14 cellular contexts compared by ENCODE assay signal in the genomic region with DNA sequence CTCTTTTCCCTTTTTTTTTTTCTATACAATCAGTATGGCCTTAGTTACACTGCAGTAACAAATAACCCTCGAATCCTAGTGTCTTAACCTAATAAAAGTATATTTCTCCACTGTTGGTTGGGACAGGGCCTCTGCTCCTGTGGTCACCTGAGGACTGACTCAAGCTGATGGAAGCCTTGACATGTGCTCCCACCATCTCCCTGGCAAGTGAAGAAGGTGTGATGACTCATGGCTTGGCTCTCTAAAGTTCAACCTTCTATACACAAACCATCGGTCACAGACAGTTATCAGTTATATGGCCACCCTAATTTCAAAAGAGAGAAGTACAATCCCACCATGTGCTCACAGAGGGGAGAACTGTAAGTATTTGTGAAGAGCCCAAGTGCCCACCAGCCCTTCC.
DNase-seq lines count a peak whose midpoint lies in the region; TF ChIP-seq lines count a peak whose summit lies in the region.
"Had no signal": no experiment of that assay in that cellular context is flagged by ENCODE, and none has a peak within 500 bp of the region (broad histone marks: within the 10 kb centered on the region; RNA-seq: fewer than 3 reads in every experiment).

No MANE protein-coding gene starts in this region.

- H3K4me1 ChIP-seq in GM23248 (ENCODE audit: insufficient read depth), result no peaks in the 10 kb centered on the region
- H3K4me1 ChIP-seq in mammary epithelial cell (ENCODE audit: insufficient read depth, low read length), result peaks cover 12% of the 10 kb centered on the region
- H3K4me1 ChIP-seq in trophoblast cell (ENCODE audit: control insufficient read depth in 1 of 2, insufficient read depth in 2 of 2, low read length in 2 of 2), result no peaks in the 10 kb centered on the region

- dilution Hi-C loops in mammary epithelial cell (cut with HindIII; ENCODE audit: low sequenced_read_pairs), result no loop called here

- no peak overlapping the region for H3K4me3 Mint-ChIP-seq in type B pancreatic cell

- H3K79me1 ChIP-seq in trophoblast cell (ENCODE audit: low read length), result no peaks in the 10 kb centered on the region

- H3K27ac Mint-ChIP-seq in type B pancreatic cell, result no peak overlapping the region

- no peaks in the 10 kb centered on the region for H3K27me3 ChIP-seq in GM23248 (replicated peaks; ENCODE audit: insufficient read depth)
- H3K27me3 ChIP-seq in mammary epithelial cell (ENCODE audit: insufficient read depth, low read length), result no peaks in the 10 kb centered on the region
- H3K27me3 ChIP-seq in trophoblast cell (ENCODE audit: insufficient read depth, low read length), result no peaks in the 10 kb centered on the region

- H2BK120ac ChIP-seq in trophoblast cell (ENCODE audit: insufficient read depth, low read length, poor library complexity), result no peak overlapping the region

- DNase-seq in GM23248 (peak; percentile 4), NCI-H226 (peak; percentile 38), mammary epithelial cell (peak; percentile 82), trophoblast cell (peak; percentile 29 to 56), type B pancreatic cell (ENCODE audit: extremely low spot score, unreplicated experiment) (no peak), head of caudate nucleus (no peak), CD1c-positive myeloid dendritic cell (ENCODE audit: extremely low spot score) (no peak)
- DNase-seq: DMS53, NCI-H1048, NCI-H1436 treated with DMSO at 0.1 percent for 48 hours, NCI-H2029 treated with DMSO at 0.1 percent for 48 hours, NCI-H2171 treated with DMSO at 0.1 percent for 48 hours, NCI-H748 treated with DMSO at 0.1 percent for 48 hours had no signal

- no peak overlapping the region for H3K4ac ChIP-seq in trophoblast cell (ENCODE audit: low read depth, low read length)

- 39 to 46% methylated on average over 2 of the region's 2 CpGs for WGBS in GM23248 (ENCODE audit: low coverage in 1 of 2, low lambda C conversion rate in 2 of 2, missing lambda C conversion rate in 2 of 2), 2 experiments
- WGBS in mammary epithelial cell (ENCODE audit: low coverage, missing lambda C conversion rate), result 55% methylated on average over 2 of the region's 2 CpGs
- no CpG with 5 or more reads among the region's 2 CpGs for WGBS in trophoblast cell (ENCODE audit: extremely low coverage, insufficient coverage, insufficient read length)

- no peaks in the 10 kb centered on the region for H3K9me3 Mint-ChIP-seq in type B pancreatic cell

- no peak overlapping the region for H2BK12ac ChIP-seq in trophoblast cell (ENCODE audit: low read length)

- intact Hi-C loops in mammary epithelial cell (cut with micrococcal nuclease), result no loop called here
- intact Hi-C loops in head of caudate nucleus (cut with DNase I), result no loop called here

- no peak overlapping the region for H2AFZ ChIP-seq in GM23248
- peak overlapping the region; percentile 10 for H2AFZ ChIP-seq in mammary epithelial cell (ENCODE audit: low read depth, low read length)
- H2AFZ ChIP-seq in trophoblast cell (ENCODE audit: insufficient read depth, low read length, poor library complexity), result no peak overlapping the region

- H3K4me2 ChIP-seq in GM23248 (ENCODE audit: unreplicated experiment), result no peak overlapping the region
- H3K4me2 ChIP-seq in mammary epithelial cell (ENCODE audit: insufficient read depth, low read depth, low read length), result no peak overlapping the region
- H3K4me2 ChIP-seq in trophoblast cell (ENCODE audit: low read length), result no peak overlapping the region

- no peak overlapping the region for H3K18ac ChIP-seq in trophoblast cell (ENCODE audit: low read length)

- in situ Hi-C loops in GM23248 (cut with MboI), result no loop called here
- in situ Hi-C loops in mammary epithelial cell (cut with MboI; ENCODE audit: low sequenced_read_pairs in 2 of 2), result no loop called here

- no peak overlapping the region for H3K9ac ChIP-seq in GM23248
- no peak overlapping the region for H3K9ac ChIP-seq in mammary epithelial cell (ENCODE audit: insufficient read depth, low read length)
- no peak overlapping the region for H3K9ac ChIP-seq in trophoblast cell (ENCODE audit: low read length)

- H3K36me3 ChIP-seq in GM23248 (ENCODE audit: low read depth) (no peaks in the 10 kb centered on the region), mammary epithelial cell (ENCODE audit: insufficient read depth, low read length) (no peaks in the 10 kb centered on the region), trophoblast cell (ENCODE audit: control insufficient read depth in 1 of 2, insufficient read depth in 2 of 2, low read length in 2 of 2) (no peaks in the 10 kb centered on the region)

- H3K4me1 Mint-ChIP-seq in type B pancreatic cell (ENCODE audit: unreplicated experiment), result peaks cover 11% of the 10 kb centered on the region

- no peaks in the 10 kb centered on the region for H3K36me3 Mint-ChIP-seq in type B pancreatic cell

- no peak overlapping the region for H3K4me3 ChIP-seq in GM23248
- no peak overlapping the region for H3K4me3 ChIP-seq in mammary epithelial cell (replicated peaks in 1 of 3; ENCODE audit: insufficient read depth in 1 of 3, low read depth in 2 of 3, low read length in 3 of 3)
- H3K4me3 ChIP-seq in trophoblast cell (ENCODE audit: low read depth, low read length), result no peak overlapping the region

- H4K8ac ChIP-seq in trophoblast cell (ENCODE audit: low read depth, low read length), result no peak overlapping the region

- no peak overlapping the region for H3K14ac ChIP-seq in trophoblast cell (ENCODE audit: low read length)

- no peaks in the 10 kb centered on the region for H3K9me2 ChIP-seq in GM23248 (ENCODE audit: insufficient read depth)

- no peak overlapping the region for H2BK5ac ChIP-seq in trophoblast cell (ENCODE audit: low read depth, low read length, poor library complexity)

- no peaks in the 10 kb centered on the region for H3K79me2 ChIP-seq in GM23248 (ENCODE audit: insufficient read depth)
- H3K79me2 ChIP-seq in mammary epithelial cell (ENCODE audit: insufficient read depth, low read length), result no peaks in the 10 kb centered on the region
- H3K79me2 ChIP-seq in trophoblast cell (ENCODE audit: control insufficient read depth, insufficient read depth, low read length, poor library complexity), result no peaks in the 10 kb centered on the region

- H4K91ac ChIP-seq in trophoblast cell (ENCODE audit: low read depth, low read length), result no peak overlapping the region

- H3K9me3 ChIP-seq in GM23248 (ENCODE audit: low read depth) (no peaks in the 10 kb centered on the region), mammary epithelial cell (replicated peaks; ENCODE audit: insufficient read depth, low read length) (no peaks in the 10 kb centered on the region), trophoblast cell (ENCODE audit: insufficient read depth, low read depth, low read length) (no peaks in the 10 kb centered on the region)

- H3K27me3 Mint-ChIP-seq in type B pancreatic cell, result peaks cover 3% of the 10 kb centered on the region

- no TSS peak for BruUV-seq in mammary epithelial cell (replicated peaks; lab: Mats Ljungman, UMichigan)

- H3K23ac ChIP-seq in trophoblast cell (ENCODE audit: low read length), result no peak overlapping the region

- H3K27ac ChIP-seq in GM23248, result no peak overlapping the region
- H3K27ac ChIP-seq in mammary epithelial cell (ENCODE audit: insufficient read depth, low read depth, low read length), result no peak overlapping the region
- no peak overlapping the region for H3K27ac ChIP-seq in trophoblast cell (ENCODE audit: low read depth, low read length)
- H3K27ac ChIP-seq: C4-2B had no signal

- H2AK5ac ChIP-seq in trophoblast cell (ENCODE audit: low read length), result no peak overlapping the region

- H4K12ac ChIP-seq in trophoblast cell (ENCODE audit: low read depth, low read length), result no peak overlapping the region

- TF ChIP-seq CTCF in mammary epithelial cell (conservative IDR thresholded peaks at IDR 0.05 in 1 of 2, IDR thresholded peaks at IDR 0.05 in 1 of 2; ENCODE audit: extremely low read depth in 1 of 2, insufficient read depth in 1 of 2, low read depth in 1 of 2, low read length in 2 of 2) (no peak), type B pancreatic cell (conservative IDR thresholded peaks at IDR 0.05) (no peak)

- no peaks in the 10 kb centered on the region for H3F3A ChIP-seq in GM23248 (ENCODE audit: insufficient read depth)

- H4K20me1 ChIP-seq in GM23248 (ENCODE audit: insufficient read depth), result no peaks in the 10 kb centered on the region
- no peaks in the 10 kb centered on the region for H4K20me1 ChIP-seq in mammary epithelial cell (ENCODE audit: insufficient read depth, low read length)

- CTCF ChIA-PET in mammary epithelial cell (lab: Charles Lee; ENCODE audit: low non-redundant PET), result no interaction called here

Comparison
In these comparisons a context has a peak if more than half of its experiments do, and no peak if none do; other contexts are left out.
1. DNase-seq: peak in GM23248 (single experiment), NCI-H226 (single experiment), mammary epithelial cell (single experiment) and trophoblast cell (2 of 2); none in type B pancreatic cell (single experiment), head of caudate nucleus (0 of 42) and CD1c-positive myeloid dendritic cell (single experiment).